29 cellular contexts compared by ENCODE assay signal in the genomic region with DNA sequence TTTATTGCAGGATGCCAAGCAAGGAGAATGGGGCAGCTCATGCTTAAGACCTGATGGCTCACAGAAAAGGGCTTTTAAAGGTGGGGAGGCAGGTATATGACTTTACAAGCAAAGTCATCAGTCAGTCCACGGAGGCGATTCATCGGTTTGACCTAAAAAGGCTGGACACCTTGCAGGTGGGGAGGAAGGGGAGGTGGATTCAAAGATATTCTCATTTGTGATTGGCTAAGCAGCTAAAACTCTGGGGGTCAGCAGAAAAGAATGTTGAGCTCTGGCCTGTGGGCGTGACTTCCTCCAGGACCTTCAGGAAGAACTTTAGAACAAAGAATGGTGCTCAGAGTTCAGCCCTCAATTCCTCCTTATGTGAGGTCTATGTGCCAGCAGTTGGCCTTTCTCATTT.
"Had no signal": no experiment of that assay in that cellular context is flagged by ENCODE, and none has a peak within 500 bp of the region (broad histone marks: within the 10 kb centered on the region; RNA-seq: fewer than 3 reads in every experiment).

No MANE protein-coding gene starts in this region.

- H3K36me3 ChIP-seq: adrenal gland, breast epithelium, MG63, SJSA1 had no signal

- H3K27me3 ChIP-seq: adrenal gland, breast epithelium, MG63, SJSA1 had no signal

- DNase-seq: activated CD4-positive, alpha-beta T cell treated with anti-CD3 and anti-CD28 coated beads for 36 hours; activated CD4-positive, alpha-beta T cell treated with anti-CD3 and anti-CD28 coated beads, Interleukin-2, amount 50 U/mL, for 1 hour; activated CD8-positive, alpha-beta memory T cell treated with anti-CD3 and anti-CD28 coated beads, Interleukin-2, amount 50 U/mL, for 4 hours; activated CD8-positive, alpha-beta T cell treated with anti-CD3 and anti-CD28 coated beads for 36 hours; activated gamma-delta T cell treated with Interleukin-2 at 50 U/mL for 16 hours; activated naive CD4-positive, alpha-beta T cell treated with anti-CD3 and anti-CD28 coated beads, Interleukin-2, amount 50 U/mL, for 16 hours; activated naive CD8-positive, alpha-beta T cell treated with anti-CD3 and anti-CD28 coated beads, Interleukin-2, amount 10 ng/mL, durations not matched to agents 7 days and 5 days; activated T-cell treated with anti-CD3 and anti-CD28 coated beads, Interleukin-2, amount 50 U/mL, for 72 hours; adrenal gland; caudate nucleus; KG1; MG63; MV-4-11; NCI-H1092 treated with DMSO at 0.1 percent for 48 hours; NCI-H1417 treated with DMSO at 0.1 percent for 48 hours; NCI-H1694; NCI-H2029; NCI-H2107; NCI-H2171 treated with DMSO at 0.1 percent for 48 hours; NCI-H345; NCI-H510A; NCI-H526 treated with DMSO at 0.1 percent for 48 hours; NCI-H82; OCI-M1; SHP77; T-helper 2 cell; T1000 had no signal

- H3K4me3 ChIP-seq: adrenal gland, breast epithelium, MG63, SJSA1 had no signal

- H3K4me1 ChIP-seq: adrenal gland, breast epithelium, SJSA1 had no signal

- ATAC-seq: activated CD4-positive, alpha-beta T cell treated with anti-CD3 and anti-CD28 coated beads for 36 hours; activated CD8-positive, alpha-beta T cell treated with anti-CD3 and anti-CD28 coated beads for 36 hours; activated T-cell treated with anti-CD3 and anti-CD28 coated beads, Interleukin-2, amount 50 U/mL, for 72 hours had no signal

- H3K27ac ChIP-seq: adrenal gland, breast epithelium, SJSA1 had no signal

- H3K9me3 ChIP-seq: adrenal gland, breast epithelium, MG63, SJSA1 had no signal
